Comparison of ENCODE assay signal across 1 cellular context in the genomic region with DNA sequence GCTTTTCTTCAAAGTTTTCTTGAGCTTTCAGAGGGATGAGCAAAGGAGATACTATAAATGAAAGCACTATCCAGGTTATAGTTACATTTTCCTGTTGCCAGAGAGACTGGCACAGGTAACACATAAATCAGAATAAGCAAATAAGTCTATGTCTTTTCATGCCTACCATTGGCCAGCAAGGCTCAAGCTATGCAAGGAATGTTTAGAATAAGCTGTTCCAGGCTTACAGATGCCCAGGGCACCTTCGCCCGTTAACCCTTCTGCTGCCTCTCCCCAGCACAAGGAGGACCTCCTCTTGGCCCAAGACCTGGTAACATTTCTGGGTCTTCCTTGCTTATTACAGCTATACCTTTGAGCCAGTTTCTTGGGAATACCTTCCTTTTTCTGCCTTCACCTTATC.
TF ChIP-seq lines count a peak whose summit lies in the region.

No MANE protein-coding gene starts in this region.

TF ChIP-seq in GM23338, 12 proteins besides CTCF, POLR2A, EP300 and RAD21 (continued from another document):
- TF ChIP-seq EZH2 (IDR thresholded peaks at IDR 0.05; ENCODE audit: low read depth, unreplicated experiment): no peak
- TF ChIP-seq STAT1 (IDR thresholded peaks at IDR 0.05; ENCODE audit: unreplicated experiment): no peak
- TF ChIP-seq, protein P1, sequence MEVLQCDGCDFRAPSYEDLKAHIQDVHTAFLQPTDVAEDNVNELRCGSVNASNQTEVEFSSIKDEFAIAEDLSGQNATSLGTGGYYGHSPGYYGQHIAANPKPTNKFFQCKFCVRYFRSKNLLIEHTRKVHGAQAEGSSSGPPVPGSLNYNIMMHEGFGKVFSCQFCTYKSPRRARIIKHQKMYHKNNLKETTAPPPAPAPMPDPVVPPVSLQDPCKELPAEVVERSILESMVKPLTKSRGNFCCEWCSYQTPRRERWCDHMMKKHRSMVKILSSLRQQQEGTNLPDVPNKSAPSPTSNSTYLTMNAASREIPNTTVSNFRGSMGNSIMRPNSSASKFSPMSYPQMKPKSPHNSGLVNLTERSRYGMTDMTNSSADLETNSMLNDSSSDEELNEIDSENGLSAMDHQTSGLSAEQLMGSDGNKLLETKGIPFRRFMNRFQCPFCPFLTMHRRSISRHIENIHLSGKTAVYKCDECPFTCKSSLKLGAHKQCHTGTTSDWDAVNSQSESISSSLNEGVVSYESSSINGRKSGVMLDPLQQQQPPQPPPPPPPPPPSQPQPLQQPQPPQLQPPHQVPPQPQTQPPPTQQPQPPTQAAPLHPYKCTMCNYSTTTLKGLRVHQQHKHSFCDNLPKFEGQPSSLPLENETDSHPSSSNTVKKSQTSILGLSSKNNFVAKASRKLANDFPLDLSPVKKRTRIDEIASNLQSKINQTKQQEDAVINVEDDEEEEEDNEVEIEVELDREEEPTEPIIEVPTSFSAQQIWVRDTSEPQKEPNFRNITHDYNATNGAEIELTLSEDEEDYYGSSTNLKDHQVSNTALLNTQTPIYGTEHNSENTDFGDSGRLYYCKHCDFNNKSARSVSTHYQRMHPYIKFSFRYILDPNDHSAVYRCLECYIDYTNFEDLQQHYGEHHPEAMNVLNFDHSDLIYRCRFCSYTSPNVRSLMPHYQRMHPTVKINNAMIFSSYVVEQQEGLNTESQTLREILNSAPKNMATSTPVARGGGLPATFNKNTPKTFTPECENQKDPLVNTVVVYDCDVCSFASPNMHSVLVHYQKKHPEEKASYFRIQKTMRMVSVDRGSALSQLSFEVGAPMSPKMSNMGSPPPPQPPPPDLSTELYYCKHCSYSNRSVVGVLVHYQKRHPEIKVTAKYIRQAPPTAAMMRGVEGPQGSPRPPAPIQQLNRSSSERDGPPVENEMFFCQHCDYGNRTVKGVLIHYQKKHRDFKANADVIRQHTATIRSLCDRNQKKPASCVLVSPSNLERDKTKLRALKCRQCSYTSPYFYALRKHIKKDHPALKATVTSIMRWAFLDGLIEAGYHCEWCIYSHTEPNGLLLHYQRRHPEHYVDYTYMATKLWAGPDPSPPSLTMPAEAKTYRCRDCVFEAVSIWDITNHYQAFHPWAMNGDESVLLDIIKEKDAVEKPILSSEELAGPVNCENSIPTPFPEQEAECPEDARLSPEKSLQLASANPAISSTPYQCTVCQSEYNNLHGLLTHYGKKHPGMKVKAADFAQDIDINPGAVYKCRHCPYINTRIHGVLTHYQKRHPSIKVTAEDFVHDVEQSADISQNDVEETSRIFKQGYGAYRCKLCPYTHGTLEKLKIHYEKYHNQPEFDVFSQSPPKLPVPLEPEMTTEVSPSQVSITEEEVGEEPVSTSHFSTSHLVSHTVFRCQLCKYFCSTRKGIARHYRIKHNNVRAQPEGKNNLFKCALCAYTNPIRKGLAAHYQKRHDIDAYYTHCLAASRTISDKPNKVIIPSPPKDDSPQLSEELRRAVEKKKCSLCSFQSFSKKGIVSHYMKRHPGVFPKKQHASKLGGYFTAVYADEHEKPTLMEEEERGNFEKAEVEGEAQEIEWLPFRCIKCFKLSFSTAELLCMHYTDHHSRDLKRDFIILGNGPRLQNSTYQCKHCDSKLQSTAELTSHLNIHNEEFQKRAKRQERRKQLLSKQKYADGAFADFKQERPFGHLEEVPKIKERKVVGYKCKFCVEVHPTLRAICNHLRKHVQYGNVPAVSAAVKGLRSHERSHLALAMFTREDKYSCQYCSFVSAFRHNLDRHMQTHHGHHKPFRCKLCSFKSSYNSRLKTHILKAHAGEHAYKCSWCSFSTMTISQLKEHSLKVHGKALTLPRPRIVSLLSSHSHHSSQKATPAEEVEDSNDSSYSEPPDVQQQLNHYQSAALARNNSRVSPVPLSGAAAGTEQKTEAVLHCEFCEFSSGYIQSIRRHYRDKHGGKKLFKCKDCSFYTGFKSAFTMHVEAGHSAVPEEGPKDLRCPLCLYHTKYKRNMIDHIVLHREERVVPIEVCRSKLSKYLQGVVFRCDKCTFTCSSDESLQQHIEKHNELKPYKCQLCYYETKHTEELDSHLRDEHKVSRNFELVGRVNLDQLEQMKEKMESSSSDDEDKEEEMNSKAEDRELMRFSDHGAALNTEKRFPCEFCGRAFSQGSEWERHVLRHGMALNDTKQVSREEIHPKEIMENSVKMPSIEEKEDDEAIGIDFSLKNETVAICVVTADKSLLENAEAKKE (CRISPR knock-in tag; IDR thresholded peaks at IDR 0.05): no peak
- no peak for TF ChIP-seq CREB1 (CRISPR knock-in tag; IDR thresholded peaks at IDR 0.05; ENCODE audit: low read depth)
- TF ChIP-seq, protein P2, sequence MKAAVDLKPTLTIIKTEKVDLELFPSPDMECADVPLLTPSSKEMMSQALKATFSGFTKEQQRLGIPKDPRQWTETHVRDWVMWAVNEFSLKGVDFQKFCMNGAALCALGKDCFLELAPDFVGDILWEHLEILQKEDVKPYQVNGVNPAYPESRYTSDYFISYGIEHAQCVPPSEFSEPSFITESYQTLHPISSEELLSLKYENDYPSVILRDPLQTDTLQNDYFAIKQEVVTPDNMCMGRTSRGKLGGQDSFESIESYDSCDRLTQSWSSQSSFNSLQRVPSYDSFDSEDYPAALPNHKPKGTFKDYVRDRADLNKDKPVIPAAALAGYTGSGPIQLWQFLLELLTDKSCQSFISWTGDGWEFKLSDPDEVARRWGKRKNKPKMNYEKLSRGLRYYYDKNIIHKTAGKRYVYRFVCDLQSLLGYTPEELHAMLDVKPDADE (IDR thresholded peaks at IDR 0.05): no peak
- TF ChIP-seq POLR2AphosphoS5 (IDR thresholded peaks at IDR 0.05; ENCODE audit: low read depth): no peak
- no peak for TF ChIP-seq EZH2phosphoT487 (IDR thresholded peaks at IDR 0.05; ENCODE audit: unreplicated experiment)
